In the genomic region with DNA sequence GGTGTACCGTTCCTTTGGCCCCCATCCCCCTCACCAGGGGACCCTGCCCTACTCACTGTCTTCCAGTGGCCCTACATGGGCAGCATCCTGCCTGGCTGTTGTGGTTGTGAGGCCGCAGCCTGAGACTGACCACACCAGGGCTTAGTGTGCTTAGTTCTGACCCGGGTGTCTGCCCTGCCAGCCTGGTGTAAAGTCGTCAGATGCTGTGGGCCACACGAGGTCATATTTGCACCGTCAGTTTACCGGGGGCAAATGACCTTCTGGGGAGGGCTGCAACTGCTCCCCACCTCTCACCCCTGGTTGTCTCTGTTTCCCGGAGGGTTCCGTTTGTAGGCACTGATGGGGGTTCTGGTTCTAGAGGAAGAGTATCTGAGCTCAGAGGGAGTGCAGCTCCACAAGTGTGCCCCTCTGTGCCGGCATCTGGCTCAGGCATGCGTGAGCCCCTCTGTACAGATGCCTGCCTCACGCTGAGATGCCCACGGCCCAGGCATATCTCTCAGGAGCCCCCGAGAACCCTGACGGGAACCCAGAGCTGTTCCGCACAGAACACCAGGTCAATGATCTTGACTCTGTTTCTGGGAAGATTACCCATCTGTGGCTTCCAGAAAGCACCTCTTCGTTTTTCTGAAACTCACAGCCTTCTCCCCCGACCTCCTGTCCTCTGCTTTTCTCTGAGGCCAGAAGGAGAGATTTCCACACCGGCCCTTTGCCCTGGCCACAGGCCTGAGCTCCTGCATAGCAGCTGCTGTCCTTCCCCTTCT, we compare ENCODE assay signal across 10 cellular contexts. TPM values are rescaled to one million over a fixed set of nuclear protein-coding genes. Genes with fewer than 3 reads are reported as not detected.
DNase-seq lines count a peak whose midpoint lies in the region; ATAC-seq, FAIRE-seq and TF ChIP-seq lines count a peak whose summit lies in the region.
"Had no signal": no experiment of that assay in that cellular context is flagged by ENCODE, and none has a peak within 500 bp of the region (broad histone marks: within the 10 kb centered on the region; RNA-seq: fewer than 3 reads in every experiment).

No MANE protein-coding gene starts in this region.

- H2BK15ac ChIP-seq in mesenchymal stem cell (ENCODE audit: low read depth, poor library complexity, severe bottlenecking), result no peak overlapping the region

- H3K23ac ChIP-seq in mesenchymal stem cell (ENCODE audit: low read length in 2 of 2), result no peak overlapping the region

- H3K27ac ChIP-seq in CD4-positive, CD25-positive, alpha-beta regulatory T cell (ENCODE audit: insufficient read depth, low read length, poor library complexity, severe bottlenecking), result peak overlapping the region; percentile 98
- H3K27ac ChIP-seq in RWPE1 (peak overlapping the region; percentile 95), mesenchymal stem cell (ENCODE audit: low read length, poor library complexity, severe bottlenecking) (no peak overlapping the region)
- H3K27ac ChIP-seq: foreskin keratinocyte had no signal

- POLR2A ChIA-PET in RWPE1 (lab: Yijun Ruan, JAX; ENCODE audit: low non-redundant PET), result no interaction called here

- H3K18ac ChIP-seq in mesenchymal stem cell (ENCODE audit: low read depth in 1 of 2, low read length in 2 of 2), result no peak overlapping the region

- H3K4ac ChIP-seq in mesenchymal stem cell (ENCODE audit: low read depth in 1 of 2, low read length in 2 of 2), result no peak overlapping the region

- peak overlapping the region; percentile 22 for H4K91ac ChIP-seq in mesenchymal stem cell (ENCODE audit: low read length)

- no peak overlapping the region for H2BK120ac ChIP-seq in mesenchymal stem cell (ENCODE audit: low read depth, low read length)

- peaks cover 18% of the 10 kb centered on the region for H3K36me3 Mint-ChIP-seq in CD4-positive, CD25-positive, alpha-beta regulatory T cell

- H2AFZ ChIP-seq in mesenchymal stem cell (ENCODE audit: low read depth, low read length), result no peak overlapping the region

- no peaks in the 10 kb centered on the region for H3K9me3 ChIP-seq in CD4-positive, CD25-positive, alpha-beta regulatory T cell (ENCODE audit: control insufficient read depth in 2 of 2, low read length in 2 of 2)
- no peaks in the 10 kb centered on the region for H3K9me3 ChIP-seq in mesenchymal stem cell (ENCODE audit: control insufficient read depth, low read length)

- no peak for ATAC-seq in CD4-positive, CD25-positive, alpha-beta regulatory T cell (ENCODE audit: low read depth in 2 of 2)
- peak; percentile 34 for ATAC-seq in GM21447 (IDR thresholded peaks at IDR 0.05; ENCODE audit: unreplicated experiment)

- H3K27me3 ChIP-seq in CD4-positive, CD25-positive, alpha-beta regulatory T cell (ENCODE audit: control insufficient read depth, insufficient read depth, low read length), result no peaks in the 10 kb centered on the region
- no peaks in the 10 kb centered on the region for H3K27me3 ChIP-seq in mesenchymal stem cell (ENCODE audit: control insufficient read depth in 1 of 2, insufficient read depth in 1 of 2, low read length in 2 of 2)
- H3K27me3 ChIP-seq: foreskin keratinocyte had no signal

- TF ChIP-seq CTCF in RWPE1 (conservative IDR thresholded peaks at IDR 0.05; ENCODE audit: low read depth), result no peak

- H2BK12ac ChIP-seq in mesenchymal stem cell (ENCODE audit: low read length in 2 of 2), result no peak overlapping the region

- CTCF ChIA-PET in RWPE1 (lab: Yijun Ruan, JAX), result no interaction called here

- H3K4me1 ChIP-seq in CD4-positive, CD25-positive, alpha-beta regulatory T cell (ENCODE audit: control insufficient read depth, insufficient read depth, low read length, poor library complexity, severe bottlenecking), result peaks cover 100% of the 10 kb centered on the region
- peaks cover 7% of the 10 kb centered on the region for H3K4me1 ChIP-seq in mesenchymal stem cell (ENCODE audit: control insufficient read depth, insufficient read depth, low read depth, low read length)

- H3K14ac ChIP-seq in mesenchymal stem cell (ENCODE audit: low read length in 2 of 2), result no peak overlapping the region

- 97% methylated on average over 19 of the region's 19 CpGs for WGBS in mesenchymal stem cell

- peaks cover 18 to 100% (median 71%) of the 10 kb centered on the region in 4 donors for H3K4me1 Mint-ChIP-seq in CD4-positive, CD25-positive, alpha-beta regulatory T cell

- H2AK5ac ChIP-seq in mesenchymal stem cell (ENCODE audit: low read length, severe bottlenecking), result no peak overlapping the region

- peak overlapping the region; percentile 0 for H3K9ac ChIP-seq in mesenchymal stem cell (ENCODE audit: low read length)

- no peak overlapping the region for H2BK5ac ChIP-seq in mesenchymal stem cell (ENCODE audit: low read depth, low read length, poor library complexity, severe bottlenecking)

- peak overlapping the region; percentile 89 to 97 (median 95) for H3K4me3 Mint-ChIP-seq in CD4-positive, CD25-positive, alpha-beta regulatory T cell

- peaks cover 25% of the 10 kb centered on the region for H3K36me3 ChIP-seq in CD4-positive, CD25-positive, alpha-beta regulatory T cell (ENCODE audit: control insufficient read depth, insufficient read depth, low read length)
- peaks cover 7 to 35% of the 10 kb centered on the region in 2 experiments for H3K36me3 ChIP-seq in mesenchymal stem cell (ENCODE audit: control insufficient read depth in 1 of 2, insufficient read depth in 2 of 2, low read depth in 1 of 2, low read length in 2 of 2)

- peaks cover 72% of the 10 kb centered on the region for H3K79me1 ChIP-seq in mesenchymal stem cell (replicated peaks; ENCODE audit: low read length, poor library complexity, severe bottlenecking)

- FAIRE-seq in urothelium cell line (lab: Jason Lieb, UNC), result no peak
- FAIRE-seq: G401.6 had no signal

- DNase-seq in CD4-positive, CD25-positive, alpha-beta regulatory T cell, result peak in 1 of 3 donors; percentile 42
- DNase-seq in RWPE1 (ENCODE audit: low spot score) (no peak), mesenchymal stem cell (no peak), globus pallidus (ENCODE audit: low spot score) (no peak), activated gamma-delta T cell treated with Interleukin-2 at 50 U/mL for 16 hours (no peak), urothelium cell line (ENCODE audit: low spot score) (no peak), DMS 273 (lab: John Stamatoyannopoulos, UW; ENCODE audit: unreplicated experiment) (no peak)
- DNase-seq: foreskin keratinocyte had no signal

- no peaks in the 10 kb centered on the region for H3K27me3 Mint-ChIP-seq in CD4-positive, CD25-positive, alpha-beta regulatory T cell

- no peak overlapping the region for H4K8ac ChIP-seq in mesenchymal stem cell (ENCODE audit: low read length)

- H3K27ac Mint-ChIP-seq in CD4-positive, CD25-positive, alpha-beta regulatory T cell, result peak overlapping the region; percentile 98 to 99 (median 98)

- H3K4me3 ChIP-seq in CD4-positive, CD25-positive, alpha-beta regulatory T cell (ENCODE audit: low read depth, low read length), result peak overlapping the region; percentile 70
- no peak overlapping the region for H3K4me3 ChIP-seq in mesenchymal stem cell (ENCODE audit: insufficient read depth in 1 of 2, low read depth in 1 of 2, low read length in 2 of 2)

- no peak overlapping the region for H3K4me2 ChIP-seq in mesenchymal stem cell (ENCODE audit: low read length, poor library complexity, severe bottlenecking)

- no peaks in the 10 kb centered on the region for H3K9me3 Mint-ChIP-seq in CD4-positive, CD25-positive, alpha-beta regulatory T cell

RNA-seq across cellular contexts. Expression of a gene that starts 19.2 kb away (rescaled TPM):
- total RNA-seq in CD4-positive, CD25-positive, alpha-beta regulatory T cell, result 227 TPM
- 10 to 100 TPM; 36.3 to 52.1 (median 47.7) TPM for polyA plus RNA-seq in CD4-positive, CD25-positive, alpha-beta regulatory T cell
- 93.2 TPM for polyA plus RNA-seq in mesenchymal stem cell (2013, experiment 1 of 2)
- polyA plus RNA-seq in mesenchymal stem cell (2013, experiment 2 of 2), result 91.8 TPM
